Comparison of ENCODE assay signal across 8 cellular contexts in genomic region chr15:48285329-48286214, GRCh38. TPM values are rescaled to one million over a fixed set of nuclear protein-coding genes. Genes with fewer than 3 reads are reported as not detected.
DNase-seq lines count a peak whose midpoint lies in the region; ATAC-seq and TF ChIP-seq lines count a peak whose summit lies in the region.

No MANE protein-coding gene starts in this region.

- H3K9ac ChIP-seq in KMS-11 (no peak overlapping the region), adipocyte (ENCODE audit: low read length) (peak overlapping the region; percentile 39)

- H3K9me2 ChIP-seq in PC-9 (ENCODE audit: insufficient read depth) = no peaks in the 10 kb centered on the region

- ATAC-seq in GM19455 (IDR thresholded peaks at IDR 0.05; ENCODE audit: unreplicated experiment) (peak; percentile 70), heart right ventricle (peak in 7 of 8 donors; percentile 70 to 82 (median 78)), psoas muscle (peak in 3 of 4 donors; percentile 48 to 79 (median 53)), HG03196 (IDR thresholded peaks at IDR 0.05; ENCODE audit: unreplicated experiment) (no peak)

- no peak overlapping the region for H3K4me3 ChIP-seq in KMS-11 (IDR thresholded peaks at IDR 0.05; ENCODE audit: insufficient read depth, low read depth, low read length)
- no peak overlapping the region for H3K4me3 ChIP-seq in PC-9
- H3K4me3 ChIP-seq in adipocyte (ENCODE audit: low read length) = peak overlapping the region; percentile 67
- peak overlapping the region in 6 of 10 donors; percentile 9 to 35 (median 28) for H3K4me3 ChIP-seq in heart right ventricle
- peak overlapping the region; percentile 40 for H3K4me3 ChIP-seq in psoas muscle

- peak overlapping the region; percentile 34; the same call in 1 of the 2 replicates for H3K4me2 ChIP-seq in KMS-11
- H3K4me2 ChIP-seq in PC-9 = no peak overlapping the region

- TF ChIP-seq CTCF in KMS-11 (conservative IDR thresholded peaks at IDR 0.05; ENCODE audit: low read depth, low read length) (peak; percentile 82), PC-9 (conservative IDR thresholded peaks at IDR 0.05) (peak; percentile 66), heart right ventricle (IDR thresholded peaks at IDR 0.05) (peak; percentile 56 to 82 (median 72)), psoas muscle (IDR thresholded peaks at IDR 0.05) (peak; percentile 71)

- H3K9me3 ChIP-seq in PC-9 (ENCODE audit: insufficient read depth, low read depth) (no peaks in the 10 kb centered on the region), adipocyte (ENCODE audit: control insufficient read depth, low read length) (no peaks in the 10 kb centered on the region), heart right ventricle (no peaks in the 10 kb centered on the region), psoas muscle (no peaks in the 10 kb centered on the region)

- no peak overlapping the region for H3K27ac ChIP-seq in KMS-11
- H3K27ac ChIP-seq in PC-9 = no peak overlapping the region
- no peak overlapping the region for H3K27ac ChIP-seq in heart right ventricle
- H3K27ac ChIP-seq in psoas muscle = no peak overlapping the region

- no peaks in the 10 kb centered on the region for H3F3A ChIP-seq in PC-9 (ENCODE audit: insufficient read depth, low read depth)

- CTCF ChIA-PET in PC-9 (lab: Charles Lee) = interaction anchor here (1.3 kb wide), 1 partner anchor 1090 kb away, joined by 4 read pairs; no protein-coding TSS in a partner anchor

- H3K79me2 ChIP-seq in KMS-11 (ENCODE audit: insufficient read depth, low read depth) = no peaks in the 10 kb centered on the region
- H3K79me2 ChIP-seq in PC-9 (ENCODE audit: low read depth) = no peaks in the 10 kb centered on the region

- H4K20me1 ChIP-seq in KMS-11 (ENCODE audit: insufficient read depth) (no peaks in the 10 kb centered on the region), PC-9 (ENCODE audit: insufficient read depth) (no peaks in the 10 kb centered on the region)

- no peaks in the 10 kb centered on the region for H3K27me3 ChIP-seq in KMS-11 (ENCODE audit: insufficient read depth, low read depth)
- no peaks in the 10 kb centered on the region for H3K27me3 ChIP-seq in PC-9 (ENCODE audit: insufficient read depth, low read depth)
- H3K27me3 ChIP-seq in adipocyte (replicated peaks; ENCODE audit: control insufficient read depth, insufficient read depth, low read length) = no peaks in the 10 kb centered on the region
- no peaks in the 10 kb centered on the region for H3K27me3 ChIP-seq in heart right ventricle
- no peaks in the 10 kb centered on the region for H3K27me3 ChIP-seq in psoas muscle (ENCODE audit: insufficient read depth in 3 of 3, low read length in 2 of 3)

- no peaks in the 10 kb centered on the region for H3K4me1 ChIP-seq in KMS-11 (ENCODE audit: low read depth, poor library complexity, severe bottlenecking)
- no peaks in the 10 kb centered on the region for H3K4me1 ChIP-seq in PC-9 (replicated peaks; ENCODE audit: insufficient read depth)
- H3K4me1 ChIP-seq in adipocyte (ENCODE audit: control insufficient read depth, insufficient read depth, low read length) = peaks cover 5% of the 10 kb centered on the region
- H3K4me1 ChIP-seq in heart right ventricle = peaks cover 0 to 30% (median 5%) of the 10 kb centered on the region in 9 donors
- no peaks in the 10 kb centered on the region for H3K4me1 ChIP-seq in psoas muscle

- H3K36me3 ChIP-seq in KMS-11 (ENCODE audit: insufficient read depth) = no peaks in the 10 kb centered on the region
- no peaks in the 10 kb centered on the region for H3K36me3 ChIP-seq in PC-9 (ENCODE audit: low read depth)
- no peaks in the 10 kb centered on the region for H3K36me3 ChIP-seq in adipocyte (ENCODE audit: control insufficient read depth, insufficient read depth, low read length, severe bottlenecking)
- H3K36me3 ChIP-seq in heart right ventricle = no peaks in the 10 kb centered on the region
- H3K36me3 ChIP-seq in psoas muscle (ENCODE audit: insufficient read depth in 1 of 2, low read depth in 1 of 2) = no peaks in the 10 kb centered on the region

- peak; percentile 68 for DNase-seq in DMS114 treated with DMSO at 0.1 percent for 48 hours (lab: John Stamatoyannopoulos, UW; ENCODE audit: unreplicated experiment)
- DNase-seq in PC-9 = peak; percentile 40 to 43
- peak; percentile 92 for DNase-seq in adipocyte (ENCODE audit: low read depth)
- DNase-seq in heart right ventricle = peak in 1 of 2 donors; percentile 61
- DNase-seq in psoas muscle = no peak

- H2AFZ ChIP-seq in KMS-11 (ENCODE audit: low read depth) (peak overlapping the region; percentile 64), PC-9 (no peak overlapping the region)

- intact Hi-C loops in PC-9 (cut with micrococcal nuclease; ENCODE audit: unreplicated experiment) = loop anchor here (1.0 kb wide), 1 partner anchor 1089 kb away; no protein-coding TSS in a partner anchor
- intact Hi-C loops in heart right ventricle (cut with DNase I) = loop anchor here in 8 of 10 donors (2.0 to 10.0 kb wide), 6 partner anchors 171 to 1091 kb away; no protein-coding TSS in a partner anchor
- intact Hi-C loops in psoas muscle (cut with DNase I) = loop anchor here in 1 of 2 donors (5.0 kb wide), 1 partner anchor 1093 kb away; no protein-coding TSS in a partner anchor

- BruUV-seq in PC-9 (replicated peaks; lab: Mats Ljungman, UMichigan) = no TSS peak

- POLR2A ChIA-PET in PC-9 (lab: Charles Lee; ENCODE audit: unreplicated experiment) = no interaction called here

- 23 to 24% methylated on average over 14 of the region's 14 CpGs for WGBS in heart right ventricle, 2 donors
- WGBS in psoas muscle, 3 donors = 17 to 27% (median 19%) methylated on average over 14 of the region's 14 CpGs

RNA-seq across cellular contexts. Expression of gene DUT, which starts 45.7 kb away (rescaled TPM):
- total RNA-seq in PC-9 (2021) = 148 and 169 TPM in 2 replicates
- total RNA-seq in heart right ventricle = 10 to 100 TPM; 51.9 to 88.4 (median 62.7) TPM
- polyA plus RNA-seq in heart right ventricle = 10 to 100 TPM; 48.5 to 67.3 TPM
- total RNA-seq in psoas muscle = 10 to 100 TPM; 37.4 to 56.0 (median 43.3) TPM
- polyA plus RNA-seq in psoas muscle = 10 to 100 TPM; 29.5 to 33.1 (median 32.2) TPM

Comparison
In these comparisons a context has a peak if more than half of its experiments do, and no peak if none do; other contexts are left out.
1. DNase-seq: peak in DMS114 treated with DMSO at 0.1 percent for 48 hours (single experiment), PC-9 (2 of 2) and adipocyte (single experiment); none in psoas muscle (0 of 2).
2. H3K4me3 ChIP-seq: peak in adipocyte (single experiment), heart right ventricle (6 of 10) and psoas muscle (single experiment); none in KMS-11 (single experiment) and PC-9 (single experiment).
3. Peak in every context shown above with its lines, with median percentiles within 50 percentile points of each other: CTCF ChIP-seq.